In the genomic region with DNA sequence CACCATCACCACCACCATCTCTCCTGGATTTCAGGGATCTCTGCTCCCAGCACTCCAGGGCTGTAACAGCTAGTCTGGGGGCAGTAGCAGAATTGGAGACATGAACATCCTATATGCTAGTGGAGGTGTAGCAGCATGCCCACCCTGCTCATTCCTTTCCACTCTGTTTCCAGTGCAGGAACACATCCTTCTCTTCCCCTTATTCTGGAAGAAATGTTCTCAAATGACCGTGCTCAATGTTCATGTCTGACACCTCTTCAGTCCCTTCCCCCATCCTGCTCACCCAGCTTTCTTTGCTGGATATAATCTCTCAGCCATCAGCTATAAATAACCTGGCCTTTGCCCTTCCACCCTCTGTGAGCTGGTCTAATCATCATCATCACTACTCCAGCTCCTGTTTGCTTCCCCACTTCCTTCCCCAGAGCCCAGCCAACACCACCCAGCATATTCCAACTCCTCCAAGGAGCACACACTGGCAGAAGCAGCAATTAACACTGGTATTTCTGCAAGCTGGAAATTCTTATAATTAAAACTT, we compare ENCODE assay signal across 18 cellular contexts. TPM values are rescaled to one million over a fixed set of nuclear protein-coding genes. Genes with fewer than 3 reads are reported as not detected.
"Had no signal": no experiment of that assay in that cellular context is flagged by ENCODE, and none has a peak within 500 bp of the region (broad histone marks: within the 10 kb centered on the region; RNA-seq: fewer than 3 reads in every experiment).

No MANE protein-coding gene starts in this region.

- H3K4me1 ChIP-seq: foreskin keratinocyte, right lobe of liver had no signal

- H3K4me3 Mint-ChIP-seq: activated naive CD8-positive, alpha-beta T cell; activated T-cell treated with anti-CD3 and anti-CD28 coated beads, Interleukin-2, amount 50 U/mL, for 24 hours; stimulated activated naive B cell treated with anti-CD40 and anti-IgM and Interleukin-4, amounts not matched to agents 10 μg/mL and 1 μg/mL and 100 μg/mL, for 72 hours had no signal

- H3K9me3 ChIP-seq: neutrophil, right lobe of liver, spleen, tibial nerve had no signal

- DNase-seq: activated effector memory CD4-positive, alpha-beta T cell treated with Interleukin-2 at 50 U/mL for 16 hours; activated T-cell treated with anti-CD3 and anti-CD28 coated beads, Interleukin-2, amount 50 U/mL, for 24 hours; amygdala; brain microvascular endothelial cell; foreskin keratinocyte; right lobe of liver; spleen; stimulated activated CD4-positive, alpha-beta T cell treated with anti-CD3 and anti-CD28 coated beads, Interleukin-1b, Interleukin-23, amount 100 ng/mL, for 48 hours; stimulated activated naive B cell treated with anti-CD40 and anti-IgM and Interleukin-4, amounts not matched to agents 10 μg/mL and 1 μg/mL and 100 μg/mL, for 72 hours; T-helper 2 cell had no signal

- H3K27me3 ChIP-seq: brain microvascular endothelial cell, neutrophil, right lobe of liver, tibial nerve had no signal

- H3K27me3 Mint-ChIP-seq: activated naive CD8-positive, alpha-beta T cell had no signal

- H3K4me3 ChIP-seq: right lobe of liver, spleen, tibial nerve had no signal

- H3K36me3 Mint-ChIP-seq: activated naive CD8-positive, alpha-beta T cell; stimulated activated naive B cell treated with anti-CD40 and anti-IgM and Interleukin-4, amounts not matched to agents 10 μg/mL and 1 μg/mL and 100 μg/mL, for 72 hours had no signal

- H3K36me3 ChIP-seq: brain microvascular endothelial cell, neutrophil, right lobe of liver, spleen, tibial nerve had no signal

- H3K27ac ChIP-seq: brain microvascular endothelial cell, foreskin keratinocyte, neutrophil, right lobe of liver, spleen, tibial nerve had no signal

- FAIRE-seq: endothelial cell of umbilical vein, islet of Langerhans had no signal

- ATAC-seq: activated CD4-positive, CD25-positive, alpha-beta regulatory T cell treated with anti-CD3 and anti-CD28 coated beads, Interleukin-2, amount 50 U/mL, for 24 hours; foreskin keratinocyte; stimulated activated naive B cell treated with anti-CD40 and anti-IgM and Interleukin-4, amounts not matched to agents 10 μg/mL and 1 μg/mL and 100 μg/mL, for 72 hours had no signal

- H3K9me3 Mint-ChIP-seq: activated T-cell treated with anti-CD3 and anti-CD28 coated beads, Interleukin-2, amount 50 U/mL, for 24 hours; stimulated activated naive B cell treated with anti-CD40 and anti-IgM and Interleukin-4, amounts not matched to agents 10 μg/mL and 1 μg/mL and 100 μg/mL, for 72 hours had no signal

- H3K4me1 Mint-ChIP-seq: stimulated activated naive B cell treated with anti-CD40 and anti-IgM and Interleukin-4, amounts not matched to agents 10 μg/mL and 1 μg/mL and 100 μg/mL, for 72 hours had no signal

- H3K27ac Mint-ChIP-seq: activated naive CD8-positive, alpha-beta T cell; activated T-cell treated with anti-CD3 and anti-CD28 coated beads, Interleukin-2, amount 50 U/mL, for 24 hours; progenitor cell of endocrine pancreas; stimulated activated naive B cell treated with anti-CD40 and anti-IgM and Interleukin-4, amounts not matched to agents 10 μg/mL and 1 μg/mL and 100 μg/mL, for 72 hours had no signal

RNA-seq across cellular contexts. Expression of gene DCLK3, which starts 31.1 kb away (rescaled TPM):
- total RNA-seq: chondrocyte, endothelial cell of umbilical vein, foreskin keratinocyte, spleen had no signal
- polyA plus RNA-seq: endothelial cell of umbilical vein, foreskin keratinocyte had no signal
